8 cellular contexts compared by ENCODE assay signal in genomic region chr1:146032613-146033219, GRCh38. TPM values are rescaled to one million over a fixed set of nuclear protein-coding genes. Genes with fewer than 3 reads are reported as not detected.
DNase-seq lines count a peak whose midpoint lies in the region; ATAC-seq, FAIRE-seq and TF ChIP-seq lines count a peak whose summit lies in the region.

No MANE protein-coding gene starts in this region.

- TF ChIP-seq POLR2A in erythroblast (IDR thresholded peaks at IDR 0.05; ENCODE audit: low read length): no peak

- FAIRE-seq in D721Med (lab: Jason Lieb, UNC): no peak

- TF ChIP-seq CTCF in D721Med (IDR thresholded peaks at IDR 0.05; ENCODE audit: insufficient read depth, missing control alignments): peak; percentile 58

- ATAC-seq in GM21825 (IDR thresholded peaks at IDR 0.05; ENCODE audit: unreplicated experiment): no peak
- no peak for ATAC-seq in GM19035 (IDR thresholded peaks at IDR 0.05; ENCODE audit: unreplicated experiment)

- DNase-seq in D721Med (ENCODE audit: insufficient read length, low spot score) (no peak), HT-29 (ENCODE audit: low spot score) (peak; percentile 68), OCI-M1 (lab: John Stamatoyannopoulos, UW) (peak; percentile 89), erythroblast (lab: John Stamatoyannopoulos, UW) (peak; percentile 62 to 74), renal cortical epithelial cell (ENCODE audit: low read depth) (peak; percentile 62)
- DNase-seq in stimulated activated CD4-positive, alpha-beta T cell treated with anti-CD3 and anti-CD28 coated beads, Interleukin-1b, Interleukin-23, amount 100 ng/mL, for 48 hours: no peak

RNA-seq across cellular contexts. Expression of gene HJV, which starts 11.2 kb away (rescaled TPM):
- not detected in 2 replicates for total RNA-seq in HT-29 (2014; rRNA removed; shearing (Covaris generic))
- total RNA-seq in renal cortical epithelial cell: not detected in 2 replicates

RNA-seq across cellular contexts. Expression of gene TXNIP, which starts 36.3 kb away (rescaled TPM):
- 30.1 and 46.6 TPM in 2 replicates for total RNA-seq in HT-29 (2014; rRNA removed; shearing (Covaris generic))
- 294 and 1,145 TPM in 2 replicates for total RNA-seq in renal cortical epithelial cell

Comparison
In these comparisons a context has a peak if more than half of its experiments do, and no peak if none do; other contexts are left out.
1. DNase-seq: peak in HT-29 (single experiment), OCI-M1 (single experiment), erythroblast (2 of 2) and renal cortical epithelial cell (single experiment); none in D721Med (single experiment) and stimulated activated CD4-positive, alpha-beta T cell treated with anti-CD3 and anti-CD28 coated beads, Interleukin-1b, Interleukin-23, amount 100 ng/mL, for 48 hours (single experiment).